1 cellular context compared by ENCODE assay signal in genomic region chr1:94608142-94608851, GRCh38.
TF ChIP-seq lines count a peak whose summit lies in the region.

No MANE protein-coding gene starts in this region.

TF ChIP-seq in IMR-90, 13 proteins besides CTCF, POLR2A, EP300 and RAD21 (continued from another document):
- no peak for TF ChIP-seq RCOR1 (IDR thresholded peaks at IDR 0.05; ENCODE audit: insufficient replicate concordance, low read length)
- TF ChIP-seq MAFK (IDR thresholded peaks at IDR 0.05; ENCODE audit: low read depth, low read length): no peak
- TF ChIP-seq RFX5 (IDR thresholded peaks at IDR 0.05; ENCODE audit: low read depth, low read length): no peak
- no peak for TF ChIP-seq ELK1 (IDR thresholded peaks at IDR 0.05; ENCODE audit: borderline replicate concordance, low read depth, low read length)
TF ChIP-seq in IMR-90: peak in this region for 0.
